In the genomic region with DNA sequence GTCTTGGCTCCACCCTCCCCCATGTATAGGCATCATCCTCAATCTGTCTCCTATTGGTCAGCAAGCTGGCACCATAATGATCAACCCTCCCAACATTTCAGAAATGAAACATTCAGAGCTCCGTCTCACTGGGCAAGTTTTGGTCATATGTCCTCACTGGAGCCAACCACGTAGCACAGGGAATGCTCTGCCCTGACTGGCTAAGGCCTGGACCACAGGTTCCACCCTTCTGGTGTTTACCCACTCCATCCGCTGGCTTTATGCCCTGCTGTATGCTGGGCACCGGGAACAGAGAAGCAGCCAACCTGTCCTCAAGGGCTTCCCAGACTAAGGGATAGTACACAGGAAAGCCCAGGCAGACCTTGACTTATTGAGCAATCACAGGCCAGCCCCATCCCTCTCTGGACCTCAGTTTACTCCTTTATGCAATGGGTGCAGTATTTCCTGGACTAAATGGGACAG, we compare ENCODE assay signal across 10 cellular contexts. TPM values are rescaled to one million over a fixed set of nuclear protein-coding genes. Genes with fewer than 3 reads are reported as not detected.
DNase-seq lines count a peak whose midpoint lies in the region; ATAC-seq, FAIRE-seq and TF ChIP-seq lines count a peak whose summit lies in the region.
"Had no signal": no experiment of that assay in that cellular context is flagged by ENCODE, and none has a peak within 500 bp of the region (broad histone marks: within the 10 kb centered on the region; RNA-seq: fewer than 3 reads in every experiment).

No MANE protein-coding gene starts in this region.

- H3K9me3 ChIP-seq in colonic mucosa = no peaks in the 10 kb centered on the region
- no peaks in the 10 kb centered on the region for H3K9me3 ChIP-seq in kidney (ENCODE audit: control insufficient read depth in 1 of 2, low read length in 2 of 2)

- no peaks in the 10 kb centered on the region for H3K27me3 ChIP-seq in colonic mucosa

- H3K36me3 ChIP-seq in colonic mucosa = no peaks in the 10 kb centered on the region
- no peaks in the 10 kb centered on the region for H3K36me3 ChIP-seq in kidney (ENCODE audit: control insufficient read depth in 1 of 2, insufficient read depth in 2 of 2, low read length in 2 of 2)

- H3K4me3 ChIP-seq in colonic mucosa = no peak overlapping the region
- H3K4me3 ChIP-seq in kidney (ENCODE audit: low read length in 2 of 2) = no peak overlapping the region

- TF ChIP-seq CTCF in colonic mucosa (IDR thresholded peaks at IDR 0.05) (no peak), kidney (IDR thresholded peaks at IDR 0.05; ENCODE audit: borderline replicate concordance, extremely low read depth, insufficient read depth) (no peak)

- DNase-seq in Daoy (ENCODE audit: low read depth) = peak; percentile 69
- DNase-seq in NCI-H510A treated with DMSO at 0.1 percent for 48 hours (lab: John Stamatoyannopoulos, UW) = peak; percentile 46
- DNase-seq in colonic mucosa = peak; percentile 43
- DNase-seq in occipital lobe (lab: John Stamatoyannopoulos, UW) = peak; percentile 49
- DNase-seq in kidney = no peak
- no peak for DNase-seq in stimulated activated CD4-positive, alpha-beta T cell treated with anti-CD3 and anti-CD28 coated beads, Interleukin-4, amount 100 ng/mL, for 24 hours
- no peak for DNase-seq in islet precursor cell
- DNase-seq: effector CD4-positive, alpha-beta T cell; NCI-H187 had no signal

- ATAC-seq in GM18520 (IDR thresholded peaks at IDR 0.05; ENCODE audit: unreplicated experiment) = no peak

- intact Hi-C loops in colonic mucosa (cut with DNase I) = no loop called here
- intact Hi-C loops in kidney (cut with DNase I) = no loop called here

- FAIRE-seq in kidney (lab: Jason Lieb, UNC) = no peak

- H3K27ac ChIP-seq in colonic mucosa = no peak overlapping the region
- no peak overlapping the region for H3K27ac ChIP-seq in kidney (ENCODE audit: low read depth in 2 of 2, low read length in 2 of 2)

- H3K9ac ChIP-seq in colonic mucosa (ENCODE audit: low read depth in 2 of 2, low read length in 2 of 2) (no peak overlapping the region), kidney (ENCODE audit: low read length in 2 of 2) (no peak overlapping the region)

- H3K4me1 ChIP-seq in colonic mucosa (no peaks in the 10 kb centered on the region), kidney (ENCODE audit: control insufficient read depth in 1 of 2, insufficient read depth in 1 of 2, low read depth in 1 of 2, low read length in 2 of 2) (no peaks in the 10 kb centered on the region)

RNA-seq across cellular contexts. Expression of a gene that starts 20.5 kb away (rescaled TPM):
- 0.15 TPM in 1 of 2 replicates, not detected in the other for total RNA-seq in Daoy (2014; rRNA removed; shearing (Covaris generic))
- total RNA-seq in colonic mucosa (1 to 10 TPM; 1.1 to 1.4 TPM), occipital lobe (2.0 TPM), kidney (1.3 TPM)
- 0.80 TPM for polyA plus RNA-seq in kidney (ENCODE audit: insufficient read depth, low read depth, low replicate concordance)

RNA-seq across cellular contexts. Expression of a gene that starts 41.3 kb away (rescaled TPM):
- 41.4 and 64.6 TPM in 2 replicates for total RNA-seq in Daoy (2014; rRNA removed; shearing (Covaris generic))
- total RNA-seq in colonic mucosa = 10 to 100 TPM; 25.6 to 36.9 TPM
- total RNA-seq in occipital lobe = 14.3 TPM
- 39.2 TPM for total RNA-seq in kidney
- polyA plus RNA-seq in kidney (ENCODE audit: insufficient read depth, low read depth, low replicate concordance) = 49.3 TPM

RNA-seq across cellular contexts. Expression of a gene that starts 54.6 kb away (rescaled TPM):
- total RNA-seq in Daoy (2014; rRNA removed; shearing (Covaris generic)) = 88.0 and 94.3 TPM in 2 replicates
- total RNA-seq in colonic mucosa (100 to 1,000 TPM in 1 of 2 donors, 10 to 100 TPM in 1; 94.8 to 130 TPM), occipital lobe (79.7 TPM), kidney (94.4 TPM)
- 67.1 TPM for polyA plus RNA-seq in kidney (ENCODE audit: insufficient read depth, low read depth, low replicate concordance)

Comparison
In these comparisons a context has a peak if more than half of its experiments do, and no peak if none do; other contexts are left out.
1. DNase-seq: peak in Daoy (single experiment), NCI-H510A treated with DMSO at 0.1 percent for 48 hours (single experiment), colonic mucosa (single experiment) and occipital lobe (single experiment); none in kidney (single experiment), stimulated activated CD4-positive, alpha-beta T cell treated with anti-CD3 and anti-CD28 coated beads, Interleukin-4, amount 100 ng/mL, for 24 hours (single experiment) and islet precursor cell (single experiment).